24 cellular contexts compared by ENCODE assay signal in genomic region chr18:21145371-21145770, GRCh38.
"Had no signal": no experiment of that assay in that cellular context is flagged by ENCODE, and none has a peak within 500 bp of the region (broad histone marks: within the 10 kb centered on the region; RNA-seq: fewer than 3 reads in every experiment).

No MANE protein-coding gene starts in this region.

- H3K36me3 ChIP-seq: neural progenitor cell, ovary, right lobe of liver, sigmoid colon, stomach, thoracic aorta, thyroid gland, tibial nerve, upper lobe of left lung, uterus had no signal

- H3K4me3 ChIP-seq: neural progenitor cell, ovary, psoas muscle, right lobe of liver, sigmoid colon, stomach, thoracic aorta, thyroid gland, tibial nerve, upper lobe of left lung, uterus had no signal

- H3K9ac ChIP-seq: neural progenitor cell, parathyroid adenoma had no signal

- H3K4me1 ChIP-seq: neural progenitor cell, parathyroid adenoma, psoas muscle, right lobe of liver, thyroid gland, upper lobe of left lung, uterus had no signal

- H2AFZ ChIP-seq: neural progenitor cell, parathyroid adenoma had no signal

- H3K9me3 ChIP-seq: ovary, psoas muscle, right lobe of liver, sigmoid colon, stomach, thoracic aorta, thyroid gland, tibial nerve, upper lobe of left lung, uterus had no signal

- H3K79me2 ChIP-seq: parathyroid adenoma had no signal

- DNase-seq: natural killer cell; occipital lobe; ovary; posterior cingulate gyrus; psoas muscle; right cardiac atrium; right lobe of liver; sigmoid colon; small intestine; stimulated activated CD4-positive, alpha-beta T cell treated with anti-CD3 and anti-CD28 coated beads, Interleukin-15, amount 100 ng/mL, for 24 hours; stimulated activated CD4-positive, alpha-beta T cell treated with anti-CD3 and anti-CD28 coated beads, Interleukin-2, amount 100 ng/mL, for 24 hours; stimulated activated CD4-positive, alpha-beta T cell treated with anti-CD3 and anti-CD28 coated beads, Interleukin-2, amount 100 ng/mL, for 48 hours; stimulated activated CD4-positive, alpha-beta T cell treated with anti-CD3 and anti-CD28 coated beads, Interleukin-4, amount 100 ng/mL, for 24 hours; stimulated activated naive B cell treated with anti-CD40 and anti-IgM and Interleukin-4, amounts not matched to agents 10 μg/mL and 1 μg/mL and 100 μg/mL, for 72 hours; stimulated activated naive CD4-positive, alpha-beta T cell treated with Interleukin-2 at 50 U/mL for 16 hours; stomach; thyroid gland; trophoblast cell; upper lobe of left lung; uterus had no signal

- FAIRE-seq: small intestine had no signal

- H3K27ac ChIP-seq: neural progenitor cell, ovary, parathyroid adenoma, psoas muscle, right lobe of liver, sigmoid colon, stomach, thoracic aorta, thyroid gland, tibial nerve, upper lobe of left lung, uterus had no signal

- H3K27me3 ChIP-seq: neural progenitor cell, ovary, right lobe of liver, sigmoid colon, stomach, thyroid gland, tibial nerve, upper lobe of left lung, uterus had no signal

- H3K4me2 ChIP-seq: neural progenitor cell had no signal
